ENCODE assay signal across 9 cellular contexts in genomic region chr12:54933381-54933780, GRCh38. TPM values are rescaled to one million over a fixed set of nuclear protein-coding genes. Genes with fewer than 3 reads are reported as not detected.
DNase-seq lines count a peak whose midpoint lies in the region; ATAC-seq and TF ChIP-seq lines count a peak whose summit lies in the region.
"Had no signal": no experiment of that assay in that cellular context is flagged by ENCODE, and none has a peak within 500 bp of the region (broad histone marks: within the 10 kb centered on the region; RNA-seq: fewer than 3 reads in every experiment).

No MANE protein-coding gene starts in this region.

- DNase-seq in ELR (ENCODE audit: low read depth) (peak; percentile 51), foreskin melanocyte (peak; percentile 55), epidermal melanocyte (ENCODE audit: insufficient read length, low spot score) (no peak), head of caudate nucleus (no peak), islet precursor cell (no peak)
- DNase-seq in activated CD8-positive, alpha-beta T cell treated with anti-CD3 and anti-CD28 coated beads for 36 hours, result peak; percentile 50
- DNase-seq: gastrocnemius medialis had no signal

- POLR2A ChIA-PET in activated CD8-positive, alpha-beta T cell treated with anti-CD3 and anti-CD28 coated beads for 36 hours (lab: Charles Lee), result interaction anchor here (0.7 to 1.7 kb wide), 4 partner anchors 20 to 51 kb away, joined by 3 to 4 read pairs (median 4); partner anchors contain the start of gene TESPA1

- intact Hi-C loops in activated CD8-positive, alpha-beta T cell treated with anti-CD3 and anti-CD28 coated beads for 36 hours (cut with micrococcal nuclease), result loop anchor here (10.0 kb wide), 1 partner anchor 51 kb away; the partner anchor contains the start of gene TESPA1
- intact Hi-C loops in head of caudate nucleus (cut with DNase I), result no loop called here

- H3K4me3 Mint-ChIP-seq in activated CD8-positive, alpha-beta T cell treated with anti-CD3 and anti-CD28 coated beads for 36 hours, result no peak overlapping the region

- TF ChIP-seq CTCF in activated CD8-positive, alpha-beta T cell treated with anti-CD3 and anti-CD28 coated beads for 36 hours (IDR thresholded peaks at IDR 0.05), result no peak

- no peaks in the 10 kb centered on the region for H3K27me3 Mint-ChIP-seq in activated CD8-positive, alpha-beta T cell treated with anti-CD3 and anti-CD28 coated beads for 36 hours

- H3K4me1 Mint-ChIP-seq in activated CD8-positive, alpha-beta T cell treated with anti-CD3 and anti-CD28 coated beads for 36 hours (ENCODE audit: low read depth), result peaks cover 67% of the 10 kb centered on the region

- peaks cover 58% of the 10 kb centered on the region for H3K9me3 Mint-ChIP-seq in activated CD8-positive, alpha-beta T cell treated with anti-CD3 and anti-CD28 coated beads for 36 hours

- CTCF ChIA-PET in activated CD8-positive, alpha-beta T cell treated with anti-CD3 and anti-CD28 coated beads for 36 hours (lab: Charles Lee), result interaction anchor here (1.0 to 2.7 kb wide), 3 partner anchors 8 to 59 kb away, joined by 3 to 7 read pairs (median 4); no protein-coding TSS in a partner anchor

- ATAC-seq in HG03432 (IDR thresholded peaks at IDR 0.05; ENCODE audit: unreplicated experiment) (peak; percentile 39), GM19328 (IDR thresholded peaks at IDR 0.05; ENCODE audit: unreplicated experiment) (no peak)
- ATAC-seq in activated CD8-positive, alpha-beta T cell treated with anti-CD3 and anti-CD28 coated beads for 36 hours, result peak; percentile 70
- ATAC-seq: gastrocnemius medialis had no signal

- H3K27ac Mint-ChIP-seq in activated CD8-positive, alpha-beta T cell treated with anti-CD3 and anti-CD28 coated beads for 36 hours, result peak overlapping the region; percentile 99

- peaks cover 68% of the 10 kb centered on the region for H3K36me3 Mint-ChIP-seq in activated CD8-positive, alpha-beta T cell treated with anti-CD3 and anti-CD28 coated beads for 36 hours (ENCODE audit: low read depth)

RNA-seq across cellular contexts. Expression of gene TESPA1, which starts 51.2 kb away (rescaled TPM):
- 100 to 1,000 TPM; 107 to 112 TPM for total RNA-seq in activated CD8-positive, alpha-beta T cell treated with anti-CD3 and anti-CD28 coated beads for 36 hours

Comparison
In these comparisons a context has a peak if more than half of its experiments do, and no peak if none do; other contexts are left out.
1. DNase-seq: peak in ELR (single experiment), activated CD8-positive, alpha-beta T cell treated with anti-CD3 and anti-CD28 coated beads for 36 hours (single experiment) and foreskin melanocyte (single experiment); none in epidermal melanocyte (single experiment), head of caudate nucleus (0 of 42) and islet precursor cell (single experiment).